ENCODE assay signal across 11 cellular contexts in the genomic region with DNA sequence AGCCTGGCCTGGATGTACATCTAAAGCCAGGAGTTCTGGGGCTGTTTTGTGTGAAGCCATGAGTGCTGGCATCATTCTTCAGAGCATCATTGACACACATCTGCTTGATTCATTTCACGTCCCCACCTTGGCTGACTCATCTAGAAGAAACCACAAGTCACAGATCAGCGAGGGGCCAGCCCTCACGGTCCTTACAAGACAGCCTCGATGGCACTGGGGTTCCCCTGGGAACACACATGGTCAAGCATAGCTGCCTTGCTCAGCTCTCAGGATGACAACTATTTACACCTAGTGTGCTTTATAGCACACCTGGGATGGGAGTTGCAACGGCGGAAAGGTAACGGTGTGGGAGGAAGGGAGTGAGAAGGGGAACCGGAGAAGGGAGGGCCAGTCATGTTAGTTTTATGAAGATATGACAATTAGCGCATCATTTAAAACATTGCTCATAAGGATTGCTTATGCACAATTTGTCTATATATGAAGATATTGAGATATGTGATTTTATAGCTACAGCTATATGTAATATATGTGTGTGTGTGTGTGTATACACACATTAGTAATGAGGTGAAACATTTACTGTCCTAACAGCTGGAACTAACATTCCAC.
DNase-seq lines count a peak whose midpoint lies in the region; ATAC-seq and TF ChIP-seq lines count a peak whose summit lies in the region.
"Had no signal": no experiment of that assay in that cellular context is flagged by ENCODE, and none has a peak within 500 bp of the region (broad histone marks: within the 10 kb centered on the region; RNA-seq: fewer than 3 reads in every experiment).

No MANE protein-coding gene starts in this region.

- no peaks in the 10 kb centered on the region for H3K36me3 ChIP-seq in WERI-Rb-1
- H3K36me3 ChIP-seq: thoracic aorta had no signal

- H3K27ac ChIP-seq in dorsolateral prefrontal cortex, result no peak overlapping the region
- no peak overlapping the region for H3K27ac ChIP-seq in WERI-Rb-1
- H3K27ac ChIP-seq: thoracic aorta, VCaP had no signal

- DNase-seq in posterior vena cava (ENCODE audit: low spot score) (peak; percentile 67), dorsolateral prefrontal cortex (no peak), D341Med (ENCODE audit: low spot score) (no peak), WERI-Rb-1 (no peak), kidney glomerular epithelial cell (lab: John Stamatoyannopoulos, UW) (no peak)
- DNase-seq: MV-4-11 had no signal

- H3K27me3 ChIP-seq in dorsolateral prefrontal cortex (peaks cover 0 to 26% (median 0%) of the 10 kb centered on the region in 45 donors), WERI-Rb-1 (ENCODE audit: insufficient read depth, low read depth, severe bottlenecking) (no peaks in the 10 kb centered on the region)

- TF ChIP-seq CTCF in dorsolateral prefrontal cortex (IDR thresholded peaks at IDR 0.05 in 54 of 56, conservative IDR thresholded peaks at IDR 0.05 in 2 of 56; ENCODE audit: low read depth in 1 of 56, partially characterized antibody in 56 of 56), result no peak
- no peak for TF ChIP-seq CTCF in WERI-Rb-1 (IDR thresholded peaks at IDR 0.05; ENCODE audit: low read depth, low read length)

- ATAC-seq in GM18517 (IDR thresholded peaks at IDR 0.05; ENCODE audit: unreplicated experiment) (peak; percentile 92), GM21576 (IDR thresholded peaks at IDR 0.05; ENCODE audit: unreplicated experiment) (peak; percentile 79), HG03558 (IDR thresholded peaks at IDR 0.05; ENCODE audit: extremely low read depth, unreplicated experiment) (peak; percentile 71)

- H3K4me3 ChIP-seq in dorsolateral prefrontal cortex (no peak overlapping the region), WERI-Rb-1 (ENCODE audit: low read depth, low read length) (no peak overlapping the region)
- H3K4me3 ChIP-seq: thoracic aorta had no signal

- peaks cover 4% of the 10 kb centered on the region for H3K9me3 ChIP-seq in WERI-Rb-1 (ENCODE audit: severe bottlenecking)

- intact Hi-C loops in posterior vena cava (cut with DNase I), result no loop called here
- intact Hi-C loops in dorsolateral prefrontal cortex (cut with DNase I), result no loop called here
